In the genomic region with DNA sequence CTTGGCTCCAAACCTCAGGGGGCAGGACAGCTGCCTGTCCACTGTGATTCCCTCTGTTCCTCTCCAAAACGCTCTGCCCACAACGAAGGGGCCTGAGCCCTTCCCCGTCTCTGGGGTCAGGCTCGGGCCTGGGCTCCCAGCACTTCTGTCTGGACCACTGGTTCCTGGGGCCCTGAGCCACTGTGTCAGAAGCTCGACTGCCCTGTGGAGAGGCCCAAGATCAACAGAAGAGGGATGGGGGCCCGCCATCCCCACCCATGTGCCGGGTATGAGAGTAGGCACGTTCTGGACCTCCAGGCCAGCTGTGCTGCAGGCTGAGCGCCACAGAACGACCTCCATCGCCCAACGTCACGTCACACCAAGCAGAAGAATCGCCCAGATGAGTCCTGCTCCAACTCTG, we compare ENCODE assay signal across 23 cellular contexts.
DNase-seq lines count a peak whose midpoint lies in the region; ATAC-seq and TF ChIP-seq lines count a peak whose summit lies in the region.
"Had no signal": no experiment of that assay in that cellular context is flagged by ENCODE, and none has a peak within 500 bp of the region (broad histone marks: within the 10 kb centered on the region; RNA-seq: fewer than 3 reads in every experiment).

No MANE protein-coding gene starts in this region.

- CTCF ChIA-PET in activated CD8-positive, alpha-beta memory T cell treated with anti-CD3 and anti-CD28 coated beads, Interleukin-2, amount 10 ng/mL, durations not matched to agents 7 days and 5 days (lab: Charles Lee), result no interaction called here

- ATAC-seq in activated CD8-positive, alpha-beta memory T cell treated with anti-CD3 and anti-CD28 coated beads, Interleukin-2, amount 10 ng/mL, durations not matched to agents 7 days and 5 days, result no peak
- no peak for ATAC-seq in left lobe of liver
- no peak for ATAC-seq in sciatic nerve
- no peak for ATAC-seq in GM21825 (IDR thresholded peaks at IDR 0.05; ENCODE audit: unreplicated experiment)

- TF ChIP-seq CTCF in tibial nerve (IDR thresholded peaks at IDR 0.05), result no peak

- no peak overlapping the region for H3K27ac Mint-ChIP-seq in activated CD8-positive, alpha-beta memory T cell treated with anti-CD3 and anti-CD28 coated beads, Interleukin-2, amount 10 ng/mL, durations not matched to agents 7 days and 5 days
- H3K27ac Mint-ChIP-seq: activated CD4-positive, alpha-beta memory T cell treated with anti-CD3 and anti-CD28 coated beads, Interleukin-2, amount 10 ng/mL, durations not matched to agents 7 days and 5 days; T-helper 1 cell treated with Interleukin-12 subunit alpha and Interleukin-12 subunit beta and Interleukin-4 antibody, amounts not matched to agents 30 μg/mL and 1 μg/mL, for 36 hours had no signal

- peaks cover 67 to 98% (median 96%) of the 10 kb centered on the region in 10 experiments for H3K4me1 ChIP-seq in BLaER1 treated with 17β-estradiol and CSF1 and Interleukin-3, amounts not matched to agents 10 nM and 100 nM
- H3K4me1 ChIP-seq in tibial nerve, result peaks cover 0 to 25% (median 0%) of the 10 kb centered on the region in 4 donors

- no peaks in the 10 kb centered on the region for H3K9me3 ChIP-seq in BLaER1 treated with 17β-estradiol and CSF1 and Interleukin-3, amounts not matched to agents 10 nM and 100 nM (replicated peaks in 1 of 11)
- H3K9me3 ChIP-seq in tibial nerve, result no peaks in the 10 kb centered on the region
- H3K9me3 ChIP-seq: SK-N-SH had no signal

- no peak overlapping the region for H3K4me3 Mint-ChIP-seq in activated CD8-positive, alpha-beta memory T cell treated with anti-CD3 and anti-CD28 coated beads, Interleukin-2, amount 10 ng/mL, durations not matched to agents 7 days and 5 days
- H3K4me3 Mint-ChIP-seq: activated CD4-positive, alpha-beta memory T cell treated with anti-CD3 and anti-CD28 coated beads, Interleukin-2, amount 10 ng/mL, durations not matched to agents 7 days and 5 days; central memory CD8-positive, alpha-beta T cell; T-helper 1 cell treated with Interleukin-12 subunit alpha and Interleukin-12 subunit beta and Interleukin-4 antibody, amounts not matched to agents 30 μg/mL and 1 μg/mL, for 36 hours had no signal

- no peak for TF ChIP-seq EP300 in tibial nerve (IDR thresholded peaks at IDR 0.05)

- H3K4me2 ChIP-seq in BLaER1 treated with 17β-estradiol and CSF1 and Interleukin-3, amounts not matched to agents 10 nM and 100 nM, result peak overlapping the region in 9 of 11 experiments; percentile 82 to 100 (median 97); a peak in 17 of 22 replicates
- H3K4me2 ChIP-seq: SK-N-SH had no signal

- no peak for TF ChIP-seq POLR2A in tibial nerve (IDR thresholded peaks at IDR 0.05)

- peak overlapping the region in 3 of 11 experiments; percentile 24 to 88 (median 28); a peak in 3 of 22 replicates for H3K27ac ChIP-seq in BLaER1 treated with 17β-estradiol and CSF1 and Interleukin-3, amounts not matched to agents 10 nM and 100 nM
- no peak overlapping the region for H3K27ac ChIP-seq in tibial nerve
- H3K27ac ChIP-seq: dorsolateral prefrontal cortex, RWPE1 had no signal

- H3K36me3 ChIP-seq in BLaER1 treated with 17β-estradiol and CSF1 and Interleukin-3, amounts not matched to agents 10 nM and 100 nM, result no peaks in the 10 kb centered on the region
- H3K36me3 ChIP-seq in tibial nerve, result no peaks in the 10 kb centered on the region

- no peak overlapping the region for H3K4me3 ChIP-seq in BLaER1 treated with 17β-estradiol and CSF1 and Interleukin-3, amounts not matched to agents 10 nM and 100 nM
- H3K4me3 ChIP-seq in tibial nerve, result no peak overlapping the region
- H3K4me3 ChIP-seq: dorsolateral prefrontal cortex had no signal

- H3K9ac ChIP-seq in BLaER1 treated with 17β-estradiol and CSF1 and Interleukin-3, amounts not matched to agents 10 nM and 100 nM, result 0 out of 22 replicates have a peak overlapping the region, but pooled peaks of 1 of the 11 experiments have one; percentile 83
- H3K9ac ChIP-seq: SK-N-SH had no signal

- no peaks in the 10 kb centered on the region for H3K9me3 Mint-ChIP-seq in activated CD8-positive, alpha-beta memory T cell treated with anti-CD3 and anti-CD28 coated beads, Interleukin-2, amount 10 ng/mL, durations not matched to agents 7 days and 5 days (ENCODE audit: low read depth)
- H3K9me3 Mint-ChIP-seq: activated CD4-positive, alpha-beta memory T cell treated with anti-CD3 and anti-CD28 coated beads, Interleukin-2, amount 10 ng/mL, durations not matched to agents 7 days and 5 days; central memory CD8-positive, alpha-beta T cell; T-helper 1 cell treated with Interleukin-12 subunit alpha and Interleukin-12 subunit beta and Interleukin-4 antibody, amounts not matched to agents 30 μg/mL and 1 μg/mL, for 36 hours had no signal

- intact Hi-C loops in sciatic nerve (cut with DNase I), result no loop called here

- peaks cover 2% of the 10 kb centered on the region for H3K4me1 Mint-ChIP-seq in activated CD8-positive, alpha-beta memory T cell treated with anti-CD3 and anti-CD28 coated beads, Interleukin-2, amount 10 ng/mL, durations not matched to agents 7 days and 5 days
- H3K4me1 Mint-ChIP-seq: activated CD4-positive, alpha-beta memory T cell treated with anti-CD3 and anti-CD28 coated beads, Interleukin-2, amount 10 ng/mL, durations not matched to agents 7 days and 5 days; central memory CD8-positive, alpha-beta T cell had no signal

- H3K27me3 ChIP-seq in BLaER1 treated with 17β-estradiol and CSF1 and Interleukin-3, amounts not matched to agents 10 nM and 100 nM, result peaks cover 0 to 21% (median 0%) of the 10 kb centered on the region in 11 experiments; a peak in 3 of 22 replicates
- H3K27me3 ChIP-seq in tibial nerve, result no peaks in the 10 kb centered on the region
- H3K27me3 ChIP-seq: dorsolateral prefrontal cortex had no signal

- no peaks in the 10 kb centered on the region for H3K36me3 Mint-ChIP-seq in activated CD8-positive, alpha-beta memory T cell treated with anti-CD3 and anti-CD28 coated beads, Interleukin-2, amount 10 ng/mL, durations not matched to agents 7 days and 5 days

- H4K20me1 ChIP-seq in BLaER1 treated with 17β-estradiol and CSF1 and Interleukin-3, amounts not matched to agents 10 nM and 100 nM, result no peaks in the 10 kb centered on the region

- peaks cover 3% of the 10 kb centered on the region for H3K27me3 Mint-ChIP-seq in activated CD8-positive, alpha-beta memory T cell treated with anti-CD3 and anti-CD28 coated beads, Interleukin-2, amount 10 ng/mL, durations not matched to agents 7 days and 5 days
- H3K27me3 Mint-ChIP-seq: activated CD4-positive, alpha-beta memory T cell treated with anti-CD3 and anti-CD28 coated beads, Interleukin-2, amount 10 ng/mL, durations not matched to agents 7 days and 5 days had no signal

- peak; percentile 31 for DNase-seq in activated CD8-positive, alpha-beta memory T cell treated with anti-CD3 and anti-CD28 coated beads, Interleukin-2, amount 10 ng/mL, durations not matched to agents 7 days and 5 days
- DNase-seq in left lobe of liver (ENCODE audit: low spot score), result peak; percentile 32
- peak; percentile 48 for DNase-seq in sciatic nerve (ENCODE audit: low spot score)
- DNase-seq in NCI-H1092 treated with DMSO at 0.1 percent for 48 hours (lab: John Stamatoyannopoulos, UW), result no peak
- no peak for DNase-seq in NCI-H345 (lab: John Stamatoyannopoulos, UW)
- DNase-seq in tibial nerve (ENCODE audit: low spot score in 2 of 2), result no peak
- DNase-seq: activated CD4-positive, CD25-positive, alpha-beta regulatory T cell treated with anti-CD3 and anti-CD28 coated beads, Interleukin-2, amount 50 U/mL, for 72 hours; activated gamma-delta T cell treated with Interleukin-2 at 50 U/mL for 16 hours; COR-L47; HCEC 1CT; KBM-7; NCI-H1417 treated with DMSO at 0.1 percent for 48 hours; NCI-H446 treated with DMSO at 0.1 percent for 48 hours; nucleus accumbens; SK-N-SH; trophoblast cell had no signal

- WGBS in tibial nerve, 2 donors, result 83 to 88% methylated on average over 14 of the region's 14 CpGs

Comparison
In these comparisons a context has a peak if more than half of its experiments do, and no peak if none do; other contexts are left out.
1. DNase-seq: peak in activated CD8-positive, alpha-beta memory T cell treated with anti-CD3 and anti-CD28 coated beads, Interleukin-2, amount 10 ng/mL, durations not matched to agents 7 days and 5 days (single experiment), left lobe of liver (single experiment) and sciatic nerve (single experiment); none in NCI-H1092 treated with DMSO at 0.1 percent for 48 hours (single experiment), NCI-H345 (single experiment) and tibial nerve (0 of 2).